1 cellular context compared by ENCODE assay signal in the genomic region with DNA sequence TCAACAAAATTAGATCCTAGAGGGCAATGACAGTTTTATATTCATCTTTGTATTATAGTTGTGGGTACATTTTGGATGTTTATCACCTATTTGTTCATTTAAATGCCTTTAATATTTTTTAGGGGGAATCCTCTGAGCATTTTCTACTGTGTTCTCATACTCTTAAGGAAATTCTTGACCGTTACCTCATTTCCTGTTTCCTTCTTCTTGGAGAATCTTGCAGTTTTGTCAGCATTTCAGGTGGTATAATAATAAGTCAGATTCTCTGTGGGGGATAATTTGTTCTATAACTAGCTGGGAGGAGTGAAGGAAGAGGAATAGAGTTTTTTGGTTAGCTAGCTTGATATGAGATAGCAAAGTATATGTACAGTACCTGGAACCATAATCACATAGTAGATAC.
TF ChIP-seq lines count a peak whose summit lies in the region.

No MANE protein-coding gene starts in this region.

TF ChIP-seq in SK-N-SH treated with all-trans-retinoic acid at 6 μM for 48 hours, 23 proteins besides CTCF, POLR2A, EP300 and RAD21 (continued from another document):
- TF ChIP-seq, protein P1, sequence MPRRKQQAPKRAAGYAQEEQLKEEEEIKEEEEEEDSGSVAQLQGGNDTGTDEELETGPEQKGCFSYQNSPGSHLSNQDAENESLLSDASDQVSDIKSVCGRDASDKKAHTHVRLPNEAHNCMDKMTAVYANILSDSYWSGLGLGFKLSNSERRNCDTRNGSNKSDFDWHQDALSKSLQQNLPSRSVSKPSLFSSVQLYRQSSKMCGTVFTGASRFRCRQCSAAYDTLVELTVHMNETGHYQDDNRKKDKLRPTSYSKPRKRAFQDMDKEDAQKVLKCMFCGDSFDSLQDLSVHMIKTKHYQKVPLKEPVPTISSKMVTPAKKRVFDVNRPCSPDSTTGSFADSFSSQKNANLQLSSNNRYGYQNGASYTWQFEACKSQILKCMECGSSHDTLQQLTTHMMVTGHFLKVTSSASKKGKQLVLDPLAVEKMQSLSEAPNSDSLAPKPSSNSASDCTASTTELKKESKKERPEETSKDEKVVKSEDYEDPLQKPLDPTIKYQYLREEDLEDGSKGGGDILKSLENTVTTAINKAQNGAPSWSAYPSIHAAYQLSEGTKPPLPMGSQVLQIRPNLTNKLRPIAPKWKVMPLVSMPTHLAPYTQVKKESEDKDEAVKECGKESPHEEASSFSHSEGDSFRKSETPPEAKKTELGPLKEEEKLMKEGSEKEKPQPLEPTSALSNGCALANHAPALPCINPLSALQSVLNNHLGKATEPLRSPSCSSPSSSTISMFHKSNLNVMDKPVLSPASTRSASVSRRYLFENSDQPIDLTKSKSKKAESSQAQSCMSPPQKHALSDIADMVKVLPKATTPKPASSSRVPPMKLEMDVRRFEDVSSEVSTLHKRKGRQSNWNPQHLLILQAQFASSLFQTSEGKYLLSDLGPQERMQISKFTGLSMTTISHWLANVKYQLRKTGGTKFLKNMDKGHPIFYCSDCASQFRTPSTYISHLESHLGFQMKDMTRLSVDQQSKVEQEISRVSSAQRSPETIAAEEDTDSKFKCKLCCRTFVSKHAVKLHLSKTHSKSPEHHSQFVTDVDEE (CRISPR knock-in tag; IDR thresholded peaks at IDR 0.05) = no peak
- TF ChIP-seq ISL1 (CRISPR knock-in tag; IDR thresholded peaks at IDR 0.05) (no peak), ZNF70 (CRISPR knock-in tag; IDR thresholded peaks at IDR 0.05) (no peak), ZFP3 (CRISPR knock-in tag; IDR thresholded peaks at IDR 0.05) (no peak), ESRRG (CRISPR knock-in tag; IDR thresholded peaks at IDR 0.05) (no peak), ZNF8 (CRISPR knock-in tag; IDR thresholded peaks at IDR 0.05) (no peak), SNAI2 (CRISPR knock-in tag; IDR thresholded peaks at IDR 0.05) (no peak)
